Comparison of ENCODE assay signal across 33 cellular contexts in genomic region chr16:63363738-63364137, GRCh38.
"Had no signal": no experiment of that assay in that cellular context is flagged by ENCODE, and none has a peak within 500 bp of the region (broad histone marks: within the 10 kb centered on the region; RNA-seq: fewer than 3 reads in every experiment).

No MANE protein-coding gene starts in this region.

- ATAC-seq: activated CD8-positive, alpha-beta memory T cell treated with anti-CD3 and anti-CD28 coated beads, Interleukin-2, amount 10 ng/mL, durations not matched to agents 7 days and 5 days; PC-3; SK-N-SH treated with all-trans-retinoic acid at 6 μM for 48 hours had no signal

- DNase-seq: activated B cell treated with CpG ODN at 0.5 μM for 24 hours; activated CD4-positive, alpha-beta memory T cell treated with anti-CD3 and anti-CD28 coated beads, Interleukin-2, amount 10 ng/mL, durations not matched to agents 7 days and 5 days; activated CD4-positive, alpha-beta T cell treated with anti-CD3 and anti-CD28 coated beads for 48 hours; activated CD4-positive, CD25-positive, alpha-beta regulatory T cell treated with anti-CD3 and anti-CD28 coated beads, Interleukin-2, amount 50 U/mL, for 72 hours; activated CD8-positive, alpha-beta memory T cell treated with anti-CD3 and anti-CD28 coated beads for 24 hours; activated CD8-positive, alpha-beta memory T cell treated with anti-CD3 and anti-CD28 coated beads, Interleukin-2, amount 10 ng/mL, durations not matched to agents 7 days and 5 days; activated CD8-positive, alpha-beta memory T cell treated with anti-CD3 and anti-CD28 coated beads, Interleukin-2, amount 50 U/mL, for 48 hours; activated effector memory CD4-positive, alpha-beta T cell treated with Interleukin-2 at 50 U/mL for 16 hours; activated naive CD4-positive, alpha-beta T cell treated with anti-CD3 and anti-CD28 coated beads, Interleukin-2, amount 50 U/mL, for 16 hours; activated naive CD8-positive, alpha-beta T cell treated with anti-CD3 and anti-CD28 coated beads for 36 hours; activated T-cell treated with anti-CD3 and anti-CD28 coated beads, Interleukin-2, amount 50 U/mL, for 48 hours; amniotic stem cell; aorta; brain microvascular endothelial cell; central memory CD4-positive, alpha-beta T cell; NCI-H1105; NCI-H1417 treated with DMSO at 0.1 percent for 48 hours; NCI-H1694; NCI-H2029; NCI-H2107; NCI-H2171; NCI-H2227 treated with DMSO at 0.1 percent for 48 hours; NCI-H446; NCI-H510A treated with DMSO at 0.1 percent for 48 hours; NCI-H526 treated with DMSO at 0.1 percent for 48 hours; PC-3; Peyer's patch; RPMI8226; SHP77 treated with DMSO at 0.1 percent for 48 hours; T-helper 1 cell; T-helper 2 cell; T-helper 9 cell had no signal
